9 cellular contexts compared by ENCODE assay signal in genomic region chr20:1810926-1811620, GRCh38.
DNase-seq lines count a peak whose midpoint lies in the region; ATAC-seq and TF ChIP-seq lines count a peak whose summit lies in the region.
"Had no signal": no experiment of that assay in that cellular context is flagged by ENCODE, and none has a peak within 500 bp of the region (broad histone marks: within the 10 kb centered on the region; RNA-seq: fewer than 3 reads in every experiment).

No MANE protein-coding gene starts in this region.

- CTCF ChIA-PET in T-cell (lab: Charles Lee) = interaction anchor here in 1 of 2 donors (0.7 kb wide), 1 partner anchor 51 kb away, joined by 4 read pairs; no protein-coding TSS in a partner anchor

- H2AFZ ChIP-seq in Loucy (ENCODE audit: low read length) = peak overlapping the region; percentile 69; the same call in 1 of the 2 replicates

- H3K9me3 Mint-ChIP-seq in brain (no peaks in the 10 kb centered on the region), T-cell (no peaks in the 10 kb centered on the region)
- H3K9me3 Mint-ChIP-seq in naive thymus-derived CD8-positive, alpha-beta T cell = no peaks in the 10 kb centered on the region
- H3K9me3 Mint-ChIP-seq: T-helper 1 cell treated with Interleukin-12 subunit alpha and Interleukin-12 subunit beta and Interleukin-4 antibody, amounts not matched to agents 30 μg/mL and 1 μg/mL, for 36 hours had no signal

- H3K4me2 ChIP-seq in Loucy (ENCODE audit: low read depth, low read length, poor library complexity, severe bottlenecking) = peak overlapping the region; percentile 40

- H3K27ac Mint-ChIP-seq in brain (peak overlapping the region in 4 of 5 experiments; percentile 33 to 91 (median 61)), T-cell (no peak overlapping the region)
- peak overlapping the region in 3 of 10 donors; percentile 4 to 18 (median 15) for H3K27ac Mint-ChIP-seq in naive thymus-derived CD8-positive, alpha-beta T cell
- H3K27ac Mint-ChIP-seq: T-helper 1 cell treated with Interleukin-12 subunit alpha and Interleukin-12 subunit beta and Interleukin-4 antibody, amounts not matched to agents 30 μg/mL and 1 μg/mL, for 36 hours had no signal

- H3K9me2 ChIP-seq in Loucy (replicated peaks; ENCODE audit: low read depth, low read length) = no peaks in the 10 kb centered on the region

- TF ChIP-seq CTCF in Loucy (conservative IDR thresholded peaks at IDR 0.05; ENCODE audit: low read length) (no peak), brain (conservative IDR thresholded peaks at IDR 0.05) (no peak), left lung (IDR thresholded peaks at IDR 0.05) (no peak)

- H3K4me3 Mint-ChIP-seq in brain (peak overlapping the region in 1 of 5 experiments; percentile 20), T-cell (no peak overlapping the region)
- H3K4me3 Mint-ChIP-seq in naive thymus-derived CD8-positive, alpha-beta T cell = peak overlapping the region in 3 of 10 donors; percentile 8 to 19 (median 12)
- H3K4me3 Mint-ChIP-seq: T-helper 1 cell treated with Interleukin-12 subunit alpha and Interleukin-12 subunit beta and Interleukin-4 antibody, amounts not matched to agents 30 μg/mL and 1 μg/mL, for 36 hours had no signal

- no peak overlapping the region for H3K4me3 ChIP-seq in Loucy (ENCODE audit: low read length, poor library complexity, severe bottlenecking)
- no peak overlapping the region for H3K4me3 ChIP-seq in left lung

- no peaks in the 10 kb centered on the region for H3F3A ChIP-seq in Loucy (ENCODE audit: low read depth)

- no peak overlapping the region for H3K9ac ChIP-seq in Loucy (ENCODE audit: low read depth, low read length, poor library complexity, severe bottlenecking)

- POLR2A ChIA-PET in naive thymus-derived CD8-positive, alpha-beta T cell (lab: Charles Lee) = no interaction called here
- POLR2A ChIA-PET in T-cell (lab: Charles Lee) = interaction anchor here in 1 of 2 donors (0.5 kb wide), 1 partner anchor 1541 kb away, joined by 5 read pairs; no protein-coding TSS in a partner anchor

- ATAC-seq in left lung (peak; percentile 77), GM21825 (IDR thresholded peaks at IDR 0.05; ENCODE audit: unreplicated experiment) (no peak), T-cell (replicated peaks in 1 of 4) (no peak)
- ATAC-seq in naive thymus-derived CD8-positive, alpha-beta T cell = no peak

- intact Hi-C loops in left lung (cut with DNase I) = no loop called here

- H3K4me1 Mint-ChIP-seq in brain (peaks cover 45% of the 10 kb centered on the region), T-cell (peaks cover 7 to 24% (median 11%) of the 10 kb centered on the region in 3 donors)
- H3K4me1 Mint-ChIP-seq in naive thymus-derived CD8-positive, alpha-beta T cell = peaks cover 9 to 19% (median 14%) of the 10 kb centered on the region in 4 donors

- peaks cover 13% of the 10 kb centered on the region for H3K4me1 ChIP-seq in Loucy (ENCODE audit: insufficient read depth, low read length, poor library complexity, severe bottlenecking)
- H3K4me1 ChIP-seq in left lung = peaks cover 14 to 64% of the 10 kb centered on the region in 2 donors

- no peaks in the 10 kb centered on the region for H3K36me3 ChIP-seq in Loucy (ENCODE audit: insufficient read depth, low read length)
- H3K36me3 ChIP-seq in left lung = no peaks in the 10 kb centered on the region

- H3K27ac ChIP-seq in left lung (peak overlapping the region; percentile 46 to 90), temporal lobe (ENCODE audit: low read depth, low read length) (peak overlapping the region; percentile 83)

- H3K27me3 ChIP-seq in Loucy (ENCODE audit: insufficient read depth, low read length, poor library complexity, severe bottlenecking) = no peaks in the 10 kb centered on the region
- H3K27me3 ChIP-seq in left lung = peaks cover 0 to 5% of the 10 kb centered on the region in 2 donors

- H3K9me3 ChIP-seq in Loucy (ENCODE audit: insufficient read depth, low read depth, low read length) = no peaks in the 10 kb centered on the region
- no peaks in the 10 kb centered on the region for H3K9me3 ChIP-seq in left lung

- no peaks in the 10 kb centered on the region for H3K36me3 Mint-ChIP-seq in brain
- peaks cover 0 to 5% (median 0%) of the 10 kb centered on the region in 3 donors for H3K36me3 Mint-ChIP-seq in naive thymus-derived CD8-positive, alpha-beta T cell
- H3K36me3 Mint-ChIP-seq in T-cell = no peaks in the 10 kb centered on the region

- H3K27me3 Mint-ChIP-seq in brain (peaks cover 4% of the 10 kb centered on the region), T-cell (peaks cover 47 to 57% of the 10 kb centered on the region in 2 donors)
- peaks cover 18 to 64% (median 38%) of the 10 kb centered on the region in 5 donors for H3K27me3 Mint-ChIP-seq in naive thymus-derived CD8-positive, alpha-beta T cell

- no peaks in the 10 kb centered on the region for H4K20me1 ChIP-seq in Loucy (ENCODE audit: insufficient read depth, low read length, poor library complexity, severe bottlenecking)

- DNase-seq in left lung (no peak), NCI-H524 (lab: John Stamatoyannopoulos, UW) (no peak), T-cell (no peak)
- DNase-seq in naive thymus-derived CD8-positive, alpha-beta T cell = no peak

- no peaks in the 10 kb centered on the region for H3K79me2 ChIP-seq in Loucy (ENCODE audit: insufficient read depth, low read length)

Comparison
In these comparisons a context has a peak if more than half of its experiments do, and no peak if none do; other contexts are left out.
1. H3K27ac Mint-ChIP-seq: peak in brain (4 of 5); none in T-cell (0 of 2).